ENCODE assay signal across 11 cellular contexts in genomic region chrX:48703642-48704481, GRCh38. TPM values are rescaled to one million over a fixed set of nuclear protein-coding genes. Genes with fewer than 3 reads are reported as not detected.
DNase-seq lines count a peak whose midpoint lies in the region; ATAC-seq and TF ChIP-seq lines count a peak whose summit lies in the region.
"Had no signal": no experiment of that assay in that cellular context is flagged by ENCODE, and none has a peak within 500 bp of the region (broad histone marks: within the 10 kb centered on the region; RNA-seq: fewer than 3 reads in every experiment).

No MANE protein-coding gene starts in this region.

- peaks cover 14% of the 10 kb centered on the region for H3K79me2 ChIP-seq in Karpas-422 (ENCODE audit: low read length)

- H3K4me3 ChIP-seq in epithelial cell of esophagus (ENCODE audit: low read length) (no peak overlapping the region), Karpas-422 (ENCODE audit: low read length) (no peak overlapping the region)
- H3K4me3 ChIP-seq: tibial artery had no signal

- DNase-seq in DMS 273 (lab: John Stamatoyannopoulos, UW; ENCODE audit: unreplicated experiment) (peak; percentile 77), M059J (ENCODE audit: low read depth) (peak; percentile 93), epithelial cell of esophagus (ENCODE audit: low read depth) (peak; percentile 95), medulla oblongata (ENCODE audit: extremely low spot score) (peak; percentile 55), Karpas-422 (no peak)
- DNase-seq: activated CD4-positive, alpha-beta T cell treated with anti-CD3 and anti-CD28 coated beads for 1 hour; NCI-H69; tibial artery had no signal

- ATAC-seq in HG03280 (IDR thresholded peaks at IDR 0.05; ENCODE audit: unreplicated experiment) (no peak), HG02840 (IDR thresholded peaks at IDR 0.05; ENCODE audit: low FRiP score, unreplicated experiment) (no peak), GM19397 (IDR thresholded peaks at IDR 0.05; ENCODE audit: unreplicated experiment) (no peak)

- peak; percentile 40 for TF ChIP-seq CTCF in epithelial cell of esophagus (IDR thresholded peaks at IDR 0.05; ENCODE audit: insufficient read depth, low read depth, low read length, missing control alignments)

- H3K4me2 ChIP-seq in Karpas-422 (ENCODE audit: low read depth, low read length, poor library complexity, severe bottlenecking): no peak overlapping the region

- no peak overlapping the region for H2AFZ ChIP-seq in Karpas-422 (ENCODE audit: low read length)

- no peaks in the 10 kb centered on the region for H3K27me3 ChIP-seq in Karpas-422 (ENCODE audit: low read length)
- H3K27me3 ChIP-seq: tibial artery had no signal

- H3K9ac ChIP-seq in Karpas-422 (ENCODE audit: low read length): no peak overlapping the region

- no peaks in the 10 kb centered on the region for H3K4me1 ChIP-seq in Karpas-422 (ENCODE audit: low read length)
- H3K4me1 ChIP-seq: tibial artery had no signal

- no peaks in the 10 kb centered on the region for H4K20me1 ChIP-seq in Karpas-422 (ENCODE audit: insufficient read depth, low read depth, low read length)

- H3K27ac ChIP-seq in Karpas-422 (ENCODE audit: low read length): no peak overlapping the region
- H3K27ac ChIP-seq: tibial artery had no signal

- H3K9me3 ChIP-seq in Karpas-422 (ENCODE audit: low read length): no peaks in the 10 kb centered on the region
- H3K9me3 ChIP-seq: tibial artery had no signal

- no peaks in the 10 kb centered on the region for H3K9me2 ChIP-seq in Karpas-422 (replicated peaks; ENCODE audit: insufficient read depth, low read length)

- H3K36me3 ChIP-seq in Karpas-422 (ENCODE audit: insufficient read depth, low read length): peaks cover 7% of the 10 kb centered on the region; the same call in 1 of the 2 replicates

RNA-seq across cellular contexts. Expression of gene SUV39H1, which starts 7.3 kb away (rescaled TPM):
- total RNA-seq in M059J (2014; rRNA removed; shearing (Covaris generic)): 15.1 and 22.8 TPM in 2 replicates
- 9.5 and 12.2 TPM in 2 replicates for total RNA-seq in Karpas-422 (2014; rRNA removed; shearing (Covaris generic); ENCODE audit: low replicate concordance)

RNA-seq across cellular contexts. Expression of gene WAS, which starts 20.3 kb away (rescaled TPM):
- total RNA-seq in M059J (2014; rRNA removed; shearing (Covaris generic)): not detected in 2 replicates
- total RNA-seq in Karpas-422 (2014; rRNA removed; shearing (Covaris generic); ENCODE audit: low replicate concordance): 63.4 and 83.6 TPM in 2 replicates

RNA-seq across cellular contexts. Expression of gene GLOD5, which starts 57.7 kb away (rescaled TPM):
- total RNA-seq in M059J (2014; rRNA removed; shearing (Covaris generic)): not detected in 2 replicates
- total RNA-seq in Karpas-422 (2014; rRNA removed; shearing (Covaris generic); ENCODE audit: low replicate concordance): not detected in 2 replicates

Comparison
In these comparisons a context has a peak if more than half of its experiments do, and no peak if none do; other contexts are left out.
1. RNA of gene WAS, which starts 20.3 kb away (total RNA-seq): 63.4 to 83.6 TPM in Karpas-422; not detected in M059J; every median in the first group is over 10 times any median in the second.